1 cellular context compared by ENCODE assay signal in genomic region chr11:131217313-131218297, GRCh38.
TF ChIP-seq lines count a peak whose summit lies in the region.

No MANE protein-coding gene starts in this region.

TF ChIP-seq in SK-N-SH treated with all-trans-retinoic acid at 6 μM for 48 hours, 23 proteins besides CTCF, POLR2A, EP300 and RAD21 (continued from another document):
- no peak for TF ChIP-seq ZNF70 (CRISPR knock-in tag; IDR thresholded peaks at IDR 0.05)
